ENCODE assay signal across 28 cellular contexts in genomic region chr20:62424249-62425109, GRCh38. TPM values are rescaled to one million over a fixed set of nuclear protein-coding genes. Genes with fewer than 3 reads are reported as not detected.
"Had no signal": no experiment of that assay in that cellular context is flagged by ENCODE, and none has a peak within 500 bp of the region (broad histone marks: within the 10 kb centered on the region; RNA-seq: fewer than 3 reads in every experiment).

No MANE protein-coding gene starts in this region.

- H3K4me3 Mint-ChIP-seq: activated CD4-positive, alpha-beta memory T cell treated with anti-CD3 and anti-CD28 coated beads for 36 hours; activated naive CD4-positive, alpha-beta T cell treated with anti-CD3 and anti-CD28 coated beads, Interleukin-2, amount 10 ng/mL, durations not matched to agents 7 days and 5 days; effector memory CD8-positive, alpha-beta T cell; natural killer cell treated with Interleukin-12 subunit alpha and Interleukin-12 subunit beta and Interleukin-15 and Interleukin-18, amount 100 ng/mL, for 72 hours; stimulated activated naive CD8-positive, alpha-beta T cell treated with anti-CD3 and anti-CD28 coated beads, Interleukin-15, amount 100 ng/mL, for 72 hours had no signal

- H3K27ac Mint-ChIP-seq: activated CD4-positive, alpha-beta memory T cell treated with anti-CD3 and anti-CD28 coated beads for 36 hours; activated naive CD4-positive, alpha-beta T cell treated with anti-CD3 and anti-CD28 coated beads, Interleukin-2, amount 10 ng/mL, durations not matched to agents 7 days and 5 days; effector memory CD8-positive, alpha-beta T cell; natural killer cell treated with Interleukin-12 subunit alpha and Interleukin-12 subunit beta and Interleukin-15 and Interleukin-18, amount 100 ng/mL, for 72 hours; stimulated activated naive CD8-positive, alpha-beta T cell treated with anti-CD3 and anti-CD28 coated beads, Interleukin-15, amount 100 ng/mL, for 72 hours had no signal

- H3K4me3 ChIP-seq: colonic mucosa, dorsolateral prefrontal cortex, ovary, psoas muscle, suprapubic skin, transverse colon, vagina had no signal

- H3K4me1 Mint-ChIP-seq: activated naive CD4-positive, alpha-beta T cell treated with anti-CD3 and anti-CD28 coated beads, Interleukin-2, amount 10 ng/mL, durations not matched to agents 7 days and 5 days; stimulated activated naive CD8-positive, alpha-beta T cell treated with anti-CD3 and anti-CD28 coated beads, Interleukin-15, amount 100 ng/mL, for 72 hours had no signal

- H3K4me1 ChIP-seq: psoas muscle had no signal

- H3K9me3 Mint-ChIP-seq: activated CD4-positive, alpha-beta memory T cell treated with anti-CD3 and anti-CD28 coated beads for 36 hours; effector memory CD8-positive, alpha-beta T cell; stimulated activated naive CD8-positive, alpha-beta T cell treated with anti-CD3 and anti-CD28 coated beads, Interleukin-15, amount 100 ng/mL, for 72 hours had no signal

- H3K9me3 ChIP-seq: colonic mucosa, neutrophil, ovary, psoas muscle, suprapubic skin, transverse colon, vagina had no signal

- DNase-seq: activated CD4-positive, alpha-beta memory T cell treated with anti-CD3 and anti-CD28 coated beads for 36 hours; activated CD4-positive, alpha-beta T cell treated with anti-CD3 and anti-CD28 coated beads for 48 hours; activated effector memory CD4-positive, alpha-beta T cell treated with anti-CD3 and anti-CD28 coated beads, Interleukin-2, amount 50 U/mL, for 16 hours; activated naive CD4-positive, alpha-beta T cell treated with anti-CD3 and anti-CD28 coated beads, Interleukin-2, amount 10 ng/mL, durations not matched to agents 7 days and 5 days; amygdala; colonic mucosa; dorsolateral prefrontal cortex; effector memory CD8-positive, alpha-beta T cell; foreskin melanocyte; glutamatergic neuron; hippocampal formation; ovary; psoas muscle; right cardiac atrium; stimulated activated CD4-positive, alpha-beta T cell treated with anti-CD3 and anti-CD28 coated beads, Interleukin-12 subunit alpha, Interleukin-12 subunit beta, amount 100 ng/mL, for 4 hours; stimulated activated CD4-positive, alpha-beta T cell treated with anti-CD3 and anti-CD28 coated beads, Interleukin-4, amount 100 ng/mL, for 4 hours; stimulated activated naive CD8-positive, alpha-beta T cell treated with anti-CD3 and anti-CD28 coated beads, Interleukin-15, amount 100 ng/mL, for 72 hours; transverse colon had no signal

- H3K36me3 Mint-ChIP-seq: activated CD4-positive, alpha-beta memory T cell treated with anti-CD3 and anti-CD28 coated beads for 36 hours; activated naive CD4-positive, alpha-beta T cell treated with anti-CD3 and anti-CD28 coated beads, Interleukin-2, amount 10 ng/mL, durations not matched to agents 7 days and 5 days; natural killer cell treated with Interleukin-12 subunit alpha and Interleukin-12 subunit beta and Interleukin-15 and Interleukin-18, amount 100 ng/mL, for 72 hours had no signal

- H3K27ac ChIP-seq: colonic mucosa, dorsolateral prefrontal cortex, neutrophil, ovary, psoas muscle, suprapubic skin, transverse colon, vagina had no signal

- H3K27me3 Mint-ChIP-seq: natural killer cell treated with Interleukin-12 subunit alpha and Interleukin-12 subunit beta and Interleukin-15 and Interleukin-18, amount 100 ng/mL, for 72 hours had no signal

- H3K36me3 ChIP-seq: colonic mucosa, neutrophil, ovary, suprapubic skin, transverse colon, vagina had no signal

- H3K27me3 ChIP-seq: colonic mucosa, ovary, transverse colon, vagina had no signal

RNA-seq across cellular contexts. Expression of gene RBBP8NL, which starts 2.9 kb away (rescaled TPM):
- total RNA-seq: activated CD4-positive, alpha-beta memory T cell treated with anti-CD3 and anti-CD28 coated beads for 36 hours; endothelial cell of umbilical vein; natural killer cell treated with Interleukin-12 subunit alpha and Interleukin-12 subunit beta and Interleukin-15 and Interleukin-18, amount 100 ng/mL, for 72 hours; psoas muscle; right cardiac atrium; skeletal muscle tissue; T-helper 2 cell treated with Interferon-gamma antibody and Interleukin-4, amounts not matched to agents 100 ng/mL and 5 ng/mL, for 36 hours had no signal
- polyA plus RNA-seq: endothelial cell of umbilical vein, liver, ovary, right cardiac atrium had no signal

RNA-seq across cellular contexts. Expression of gene GATA5, which starts 51.3 kb away (rescaled TPM):
- total RNA-seq: activated CD4-positive, alpha-beta memory T cell treated with anti-CD3 and anti-CD28 coated beads for 36 hours; bronchial epithelial cell; endothelial cell of umbilical vein; esophagus mucosa; natural killer cell treated with Interleukin-12 subunit alpha and Interleukin-12 subunit beta and Interleukin-15 and Interleukin-18, amount 100 ng/mL, for 72 hours; T-helper 2 cell treated with Interferon-gamma antibody and Interleukin-4, amounts not matched to agents 100 ng/mL and 5 ng/mL, for 36 hours; transverse colon had no signal
- polyA plus RNA-seq: endothelial cell of umbilical vein had no signal
